18 cellular contexts compared by ENCODE assay signal in the genomic region with DNA sequence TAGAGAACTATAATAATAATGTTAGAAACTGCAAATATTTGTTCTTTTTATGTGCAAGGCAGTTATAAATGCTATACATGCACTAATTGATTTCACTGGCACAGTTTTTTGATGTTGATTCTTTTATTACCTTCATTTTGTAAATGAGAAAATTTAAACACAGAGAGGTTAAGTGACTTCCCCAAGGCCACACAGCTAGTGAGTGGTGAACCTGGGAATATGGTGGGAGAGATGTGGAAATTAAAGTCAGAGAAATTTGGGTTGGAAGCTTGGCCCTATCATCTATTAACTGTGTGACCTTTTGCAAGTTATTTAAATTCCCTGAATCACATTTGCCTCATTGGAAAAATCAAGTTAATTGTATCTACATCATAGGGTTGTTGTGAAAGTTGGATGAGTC. TPM values are rescaled to one million over a fixed set of nuclear protein-coding genes. Genes with fewer than 3 reads are reported as not detected.
DNase-seq lines count a peak whose midpoint lies in the region; ATAC-seq, FAIRE-seq and TF ChIP-seq lines count a peak whose summit lies in the region.
"Had no signal": no experiment of that assay in that cellular context is flagged by ENCODE, and none has a peak within 500 bp of the region (broad histone marks: within the 10 kb centered on the region; RNA-seq: fewer than 3 reads in every experiment).

No MANE protein-coding gene starts in this region.

- 0 out of 2 replicates have a peak overlapping the region, but pooled peaks have one; percentile 65 for H2BK20ac ChIP-seq in IMR-90 (ENCODE audit: low read depth, low read length)

- H3K27me3 Mint-ChIP-seq in chondrocyte (ENCODE audit: low read depth) (no peaks in the 10 kb centered on the region), progenitor cell of endocrine pancreas (peaks cover 13% of the 10 kb centered on the region)
- H3K27me3 Mint-ChIP-seq: CD4-positive, alpha-beta T cell had no signal

- peak overlapping the region; percentile 75; the same call in 1 of the 2 replicates for H2BK120ac ChIP-seq in IMR-90 (ENCODE audit: low read depth, low read length)
- no peak overlapping the region for H2BK120ac ChIP-seq in neuronal stem cell (ENCODE audit: low read depth, low read length)

- no peaks in the 10 kb centered on the region for H3K36me3 ChIP-seq in IMR-90 (ENCODE audit: control insufficient read depth, insufficient read depth, low read length)
- no peaks in the 10 kb centered on the region for H3K36me3 ChIP-seq in uterus
- no peaks in the 10 kb centered on the region for H3K36me3 ChIP-seq in neuronal stem cell (replicated peaks in 1 of 2; ENCODE audit: control insufficient read depth in 2 of 2, insufficient read depth in 2 of 2, low read length in 2 of 2)

- dilution Hi-C loops in IMR-90 (cut with HindIII; ENCODE audit: low sequenced_read_pairs, unreplicated experiment) = no loop called here

- H3K27ac Mint-ChIP-seq in chondrocyte (ENCODE audit: unreplicated experiment) = peak overlapping the region; percentile 27
- H3K27ac Mint-ChIP-seq in progenitor cell of endocrine pancreas = no peak overlapping the region
- H3K27ac Mint-ChIP-seq: CD4-positive, alpha-beta T cell; H9 had no signal

- no peak overlapping the region for H3K4me3 Mint-ChIP-seq in chondrocyte (ENCODE audit: unreplicated experiment)
- no peak overlapping the region for H3K4me3 Mint-ChIP-seq in progenitor cell of endocrine pancreas (ENCODE audit: low read depth)
- H3K4me3 Mint-ChIP-seq: CD4-positive, alpha-beta T cell; H9 had no signal

- TF ChIP-seq POLR2A in A549 (IDR thresholded peaks at IDR 0.05; ENCODE audit: low read length) = no peak
- TF ChIP-seq POLR2A in IMR-90 (IDR thresholded peaks at IDR 0.05; ENCODE audit: low read depth, low read length) = no peak
- no peak for TF ChIP-seq POLR2A in uterus (IDR thresholded peaks at IDR 0.05)

- H3K4me1 Mint-ChIP-seq in chondrocyte (ENCODE audit: low read depth) = peaks cover 36% of the 10 kb centered on the region
- peaks cover under 1% of the 10 kb centered on the region for H3K4me1 Mint-ChIP-seq in progenitor cell of endocrine pancreas (ENCODE audit: low read depth)

- no peak overlapping the region for H3K56ac ChIP-seq in IMR-90 (ENCODE audit: extremely low read depth, insufficient read depth, low read length)

- H2AK5ac ChIP-seq in IMR-90 (ENCODE audit: low read depth, low read length) (no peak overlapping the region), neuronal stem cell (ENCODE audit: low read depth, low read length) (no peak overlapping the region)

- ATAC-seq in A549 (no peak), IMR-90 (ENCODE audit: low read depth) (no peak)

- H3K4me3 ChIP-seq in A549 = no peak overlapping the region
- no peak overlapping the region for H3K4me3 ChIP-seq in IMR-90 (ENCODE audit: insufficient read depth, low read depth, low read length)
- no peak overlapping the region for H3K4me3 ChIP-seq in uterus
- H3K4me3 ChIP-seq in neuronal stem cell (ENCODE audit: low read length in 2 of 2) = no peak overlapping the region

- H3K14ac ChIP-seq in IMR-90 (replicated peaks; ENCODE audit: low read depth, low read length) (no peak overlapping the region), neuronal stem cell (ENCODE audit: low read length) (no peak overlapping the region)

- H3K9me3 Mint-ChIP-seq in chondrocyte (ENCODE audit: low read depth) (no peaks in the 10 kb centered on the region), progenitor cell of endocrine pancreas (ENCODE audit: low read depth) (no peaks in the 10 kb centered on the region)
- H3K9me3 Mint-ChIP-seq: CD4-positive, alpha-beta T cell had no signal

- H3K9me3 ChIP-seq in A549 = no peaks in the 10 kb centered on the region
- H3K9me3 ChIP-seq in IMR-90 (ENCODE audit: control insufficient read depth, insufficient read depth, low read length) = no peaks in the 10 kb centered on the region
- H3K9me3 ChIP-seq in uterus = no peaks in the 10 kb centered on the region
- no peaks in the 10 kb centered on the region for H3K9me3 ChIP-seq in neuronal stem cell (replicated peaks in 1 of 2; ENCODE audit: control insufficient read depth in 2 of 2, insufficient read depth in 1 of 2, low read depth in 1 of 2, low read length in 2 of 2)
- H3K9me3 ChIP-seq: Caco-2 had no signal

- TF ChIP-seq CTCF in A549 (IDR thresholded peaks at IDR 0.05) = no peak
- no peak for TF ChIP-seq CTCF in IMR-90 (conservative IDR thresholded peaks at IDR 0.05; ENCODE audit: low read depth, low read length)
- no peak for TF ChIP-seq CTCF in chondrocyte (IDR thresholded peaks at IDR 0.05)
- TF ChIP-seq CTCF in uterus (IDR thresholded peaks at IDR 0.05) = no peak
- TF ChIP-seq CTCF in progenitor cell of endocrine pancreas (IDR thresholded peaks at IDR 0.05; ENCODE audit: unreplicated experiment) = no peak

- BruUV-seq in IMR-90 (replicated peaks; lab: Mats Ljungman, UMichigan) = no TSS peak

- no peaks in the 10 kb centered on the region for H3K79me1 ChIP-seq in IMR-90 (ENCODE audit: low read depth in 1 of 2, low read length in 2 of 2)
- peaks cover 2% of the 10 kb centered on the region for H3K79me1 ChIP-seq in neuronal stem cell (ENCODE audit: low read depth, low read length)

- in situ Hi-C loops in IMR-90 (cut with MboI; ENCODE audit: low sequenced_read_pairs) = no loop called here

- H3K27me3 ChIP-seq in IMR-90 (ENCODE audit: control insufficient read depth, insufficient read depth, low read length) (no peaks in the 10 kb centered on the region), uterus (no peaks in the 10 kb centered on the region), neuronal stem cell (ENCODE audit: control insufficient read depth in 3 of 3, insufficient read depth in 3 of 3, low read depth in 1 of 3, low read length in 3 of 3) (no peaks in the 10 kb centered on the region)

- H4K91ac ChIP-seq in IMR-90 (ENCODE audit: insufficient read depth, low read depth, low read length) (no peak overlapping the region), neuronal stem cell (ENCODE audit: low read depth, low read length, poor library complexity) (no peak overlapping the region)

- POLR2A ChIA-PET in A549 (lab: Yijun Ruan, JAX) (no interaction called here), IMR-90 (lab: Charles Lee; ENCODE audit: unreplicated experiment) (no interaction called here)

- no peaks in the 10 kb centered on the region for H3K36me3 Mint-ChIP-seq in chondrocyte (ENCODE audit: low read depth)
- no peaks in the 10 kb centered on the region for H3K36me3 Mint-ChIP-seq in progenitor cell of endocrine pancreas (ENCODE audit: insufficient read depth)

- H3K23ac ChIP-seq in IMR-90 (ENCODE audit: low read depth, low read length) (no peak overlapping the region), neuronal stem cell (ENCODE audit: low read depth, low read length, poor library complexity) (no peak overlapping the region)

- H2AFZ ChIP-seq in IMR-90 (replicated peaks; ENCODE audit: low read length, poor library complexity) = no peak overlapping the region
- no peak overlapping the region for H2AFZ ChIP-seq in neuronal stem cell (ENCODE audit: low read length)

- H2BK5ac ChIP-seq in IMR-90 (ENCODE audit: low read depth, low read length, poor library complexity, severe bottlenecking) = no peak overlapping the region
- H2BK5ac ChIP-seq in neuronal stem cell (ENCODE audit: low read length) = no peak overlapping the region

- H3K4me1 ChIP-seq in A549 = peaks cover 43% of the 10 kb centered on the region
- peaks cover 9% of the 10 kb centered on the region for H3K4me1 ChIP-seq in IMR-90 (ENCODE audit: control insufficient read depth, insufficient read depth, low read length)
- no peaks in the 10 kb centered on the region for H3K4me1 ChIP-seq in uterus
- H3K4me1 ChIP-seq in neuronal stem cell (ENCODE audit: control insufficient read depth in 2 of 2, insufficient read depth in 1 of 2, low read depth in 1 of 2, low read length in 2 of 2) = no peaks in the 10 kb centered on the region

- intact Hi-C loops in IMR-90 (cut with micrococcal nuclease) (no loop called here), uterus (cut with DNase I; ENCODE audit: low total_unique reads) (no loop called here)

- no peak for TF ChIP-seq EP300 in A549 (IDR thresholded peaks at IDR 0.05)

- no peak for TF ChIP-seq RAD21 in A549 (conservative IDR thresholded peaks at IDR 0.05 in 1 of 2, IDR thresholded peaks at IDR 0.05 in 1 of 2)
- no peak for TF ChIP-seq RAD21 in IMR-90 (IDR thresholded peaks at IDR 0.05; ENCODE audit: low read length)

- H2BK15ac ChIP-seq in IMR-90 (ENCODE audit: low read depth, low read length) = no peak overlapping the region
- no peak overlapping the region for H2BK15ac ChIP-seq in neuronal stem cell (ENCODE audit: low read length)

- H3K9ac ChIP-seq in IMR-90 (ENCODE audit: low read depth, low read length) = no peak overlapping the region
- H3K9ac ChIP-seq in neuronal stem cell (ENCODE audit: low read depth, low read length, poor library complexity) = no peak overlapping the region

- H3K4me2 ChIP-seq in A549 (no peak overlapping the region), IMR-90 (ENCODE audit: low read depth, low read length) (no peak overlapping the region), neuronal stem cell (ENCODE audit: insufficient read depth, low read length, poor library complexity, severe bottlenecking) (no peak overlapping the region)

- H4K8ac ChIP-seq in IMR-90 (ENCODE audit: low read depth in 2 of 2, low read length in 2 of 2) (no peak overlapping the region), neuronal stem cell (ENCODE audit: low read depth, low read length) (no peak overlapping the region)

- no peak for FAIRE-seq in A549 (lab: Jason Lieb, UNC)
- FAIRE-seq: A204.1, D721Med, G401.6, GM12891, GM19239, H1, HTR-8/SVneo had no signal

- H2AK9ac ChIP-seq in IMR-90 (replicated peaks; ENCODE audit: low read depth, low read length, poor library complexity) = no peak overlapping the region

- H3K27ac ChIP-seq in A549 (peak overlapping the region; percentile 49 to 59; a peak in 3 of 6 replicates), IMR-90 (ENCODE audit: insufficient read depth, low read length) (no peak overlapping the region), uterus (peak overlapping the region; percentile 58 to 79), neuronal stem cell (replicated peaks; ENCODE audit: low read length) (no peak overlapping the region)
- H3K27ac ChIP-seq: C4-2B had no signal

- CTCF ChIA-PET in A549 (lab: Yijun Ruan, JAX) = interaction anchor here (1.3 to 6.9 kb wide), 5 partner anchors 10 to 73 kb away, joined by 3 to 66 read pairs (median 15); no protein-coding TSS in a partner anchor
- CTCF ChIA-PET in IMR-90 (lab: Yijun Ruan, JAX) = no interaction called here

- H4K5ac ChIP-seq in IMR-90 (ENCODE audit: low read depth, low read length) = no peak overlapping the region

- DNase-seq in A549 (ENCODE audit: low read depth in 1 of 2, low spot score in 1 of 2) = no peak
- no peak for DNase-seq in IMR-90
- no peak for DNase-seq in chondrocyte (ENCODE audit: low spot score)
- DNase-seq in uterus = no peak
- no peak for DNase-seq in neuronal stem cell (ENCODE audit: low spot score)
- DNase-seq in progenitor cell of endocrine pancreas (ENCODE audit: low spot score, unreplicated experiment) = no peak
- DNase-seq: AML-193; Caco-2; CD4-positive, alpha-beta T cell; H9 had no signal

- H3K9me1 ChIP-seq in IMR-90 (ENCODE audit: insufficient read depth, low read length) = peaks cover 10% of the 10 kb centered on the region

- H3K4ac ChIP-seq in IMR-90 (ENCODE audit: low read depth, low read length) (no peak overlapping the region), neuronal stem cell (ENCODE audit: low read length) (no peak overlapping the region)

- H3K18ac ChIP-seq in IMR-90 (ENCODE audit: low read depth, low read length) (no peak overlapping the region), neuronal stem cell (ENCODE audit: low read length) (no peak overlapping the region)

- H2BK12ac ChIP-seq in neuronal stem cell (ENCODE audit: low read length) = no peak overlapping the region

- no peaks in the 10 kb centered on the region for H4K20me1 ChIP-seq in IMR-90 (ENCODE audit: insufficient read depth, low read length)

RNA-seq across cellular contexts. Expression of a gene that starts 39.6 kb away (rescaled TPM):
- polyA plus RNA-seq in A549 (2011; rRNA removed) (28.8 and 59.7 TPM in 2 replicates), A549 (2017; fragmentation: RNase III; extraction: RNeasy Plus Mini Kit Qiagen cat#74134 plus additional on column Dnase treatment) (19.9 to 21.5 TPM (median 20.4 TPM) in 3 replicates), IMR-90 (2012; rRNA removed) (10.4 and 11.6 TPM in 2 replicates)
- polyA plus RNA-seq in A549 (2012; cell fraction: cytosol; rRNA removed) = 11.0 and 12.3 TPM in 2 replicates
- 75.3 and 75.7 TPM in 2 replicates for polyA plus RNA-seq in A549 (2012; cell fraction: nucleus; rRNA removed)
- 168 and 171 TPM in 2 replicates for polyA minus RNA-seq in A549 (2011; rRNA and poly(A)+ RNA removed)
- total RNA-seq in IMR-90 (2012; rRNA removed) (46.4 and 46.9 TPM in 2 replicates), chondrocyte (80.6 to 134 TPM (median 81.3 TPM) in 3 replicates), uterus (100 to 1,000 TPM; 128 to 460 (median 243) TPM), progenitor cell of endocrine pancreas (114 and 119 TPM in 2 replicates)
- 5.6 and 6.4 TPM in 2 replicates for polyA plus RNA-seq in IMR-90 (2012; cell fraction: cytosol; rRNA removed)
- polyA plus RNA-seq in IMR-90 (2012; cell fraction: nucleus; rRNA removed; ENCODE audit: low replicate concordance) = 34.4 and 43.0 TPM in 2 replicates
- 13.1 TPM for polyA plus RNA-seq in neuronal stem cell (2013, experiment 1 of 2)
- polyA plus RNA-seq in neuronal stem cell (2013, experiment 2 of 2) = 13.0 TPM

Comparison
In these comparisons a context has a peak if more than half of its experiments do, and no peak if none do; other contexts are left out.
1. H3K27ac ChIP-seq: peak in A549 (2 of 2) and uterus (2 of 2); none in IMR-90 (single experiment) and neuronal stem cell (single experiment).